In the genomic region with DNA sequence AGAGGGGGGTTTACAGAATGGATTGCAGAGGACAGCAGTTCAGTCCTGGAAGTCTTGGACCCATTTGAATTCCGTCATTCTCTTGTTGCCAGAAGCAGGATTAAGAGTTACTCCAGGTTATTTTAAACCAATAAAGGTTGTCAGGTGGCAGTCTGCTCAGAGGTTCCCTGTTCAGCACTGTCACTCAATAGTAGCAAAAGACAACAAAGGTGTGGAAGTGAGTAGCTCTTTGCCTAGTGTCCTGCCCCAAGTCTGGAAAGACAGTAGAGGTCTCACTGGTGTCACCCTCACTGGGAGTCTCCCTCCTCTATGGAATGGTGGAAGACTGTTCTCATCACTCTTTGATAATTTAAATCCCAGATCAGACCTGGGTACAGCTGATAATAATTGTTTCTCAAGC, we compare ENCODE assay signal across 27 cellular contexts.
"Had no signal": no experiment of that assay in that cellular context is flagged by ENCODE, and none has a peak within 500 bp of the region (broad histone marks: within the 10 kb centered on the region; RNA-seq: fewer than 3 reads in every experiment).

No MANE protein-coding gene starts in this region.

- H3K4me1 Mint-ChIP-seq: activated CD4-positive, alpha-beta T cell treated with anti-CD3 and anti-CD28 coated beads, Interleukin-2, amount 10 ng/mL, durations not matched to agents 24 days and 14 days; activated naive CD4-positive, alpha-beta T cell treated with anti-CD3 and anti-CD28 coated beads, Interleukin-2, amount 50 U/mL, for 24 hours had no signal

- H3K27ac ChIP-seq: adrenal gland, SJCRH30, SK-N-MC had no signal

- DNase-seq: activated CD4-positive, alpha-beta T cell treated with anti-CD3 and anti-CD28 coated beads, Interleukin-2, amount 10 ng/mL, durations not matched to agents 24 days and 14 days; activated CD4-positive, alpha-beta T cell treated with anti-CD3 and anti-CD28 coated beads, Interleukin-2, amount 50 U/mL, for 4 hours; activated CD8-positive, alpha-beta T cell treated with anti-CD3 and anti-CD28 coated beads for 36 hours; activated gamma-delta T cell; activated naive CD4-positive, alpha-beta T cell treated with Interleukin-2 at 50 U/mL for 16 hours; activated T-cell treated with anti-CD3 and anti-CD28 coated beads, Interleukin-2, amount 50 U/mL, for 24 hours; Kasumi-1; KG1; MG63; MV-4-11; NCI-H1092; NCI-H1436 treated with DMSO at 0.1 percent for 48 hours; NCI-H1694 treated with DMSO at 0.1 percent for 48 hours; NCI-H2029; NCI-H345; NCI-H524 treated with DMSO at 0.1 percent for 48 hours; SHP77; SJCRH30 had no signal

- H3K4me3 ChIP-seq: adrenal gland, MG63, SJCRH30, SK-N-MC had no signal

- H3K9me3 ChIP-seq: adrenal gland, MG63, SJCRH30 had no signal

- H3K36me3 Mint-ChIP-seq: activated naive CD4-positive, alpha-beta T cell treated with anti-CD3 and anti-CD28 coated beads, Interleukin-2, amount 50 U/mL, for 24 hours; brain had no signal

- H3K36me3 ChIP-seq: adrenal gland, MG63, SJCRH30 had no signal

- H3K9me3 Mint-ChIP-seq: activated CD4-positive, alpha-beta T cell treated with anti-CD3 and anti-CD28 coated beads, Interleukin-2, amount 10 ng/mL, durations not matched to agents 24 days and 14 days; activated CD8-positive, alpha-beta T cell treated with anti-CD3 and anti-CD28 coated beads for 36 hours; activated naive CD4-positive, alpha-beta T cell treated with anti-CD3 and anti-CD28 coated beads, Interleukin-2, amount 50 U/mL, for 24 hours; activated T-cell treated with anti-CD3 and anti-CD28 coated beads, Interleukin-2, amount 50 U/mL, for 24 hours; activated T-helper 2 cell treated with anti-CD3 and anti-CD28 coated beads, Interferon-gamma antibody, Interleukin-2, Interleukin-4, amounts not matched to agents 10 μg/mL and 5 μg/mL and 100 μg/mL, durations not matched to agents 14 hours and 24 hours and 36 hours; brain; T-helper 2 cell treated with Interferon-gamma antibody and Interleukin-4, amounts not matched to agents 5 μg/mL and 100 μg/mL, for 36 hours had no signal

- H3K4me1 ChIP-seq: adrenal gland, SJCRH30 had no signal

- H3K27ac Mint-ChIP-seq: activated CD4-positive, alpha-beta T cell treated with anti-CD3 and anti-CD28 coated beads, Interleukin-2, amount 10 ng/mL, durations not matched to agents 24 days and 14 days; activated CD8-positive, alpha-beta T cell treated with anti-CD3 and anti-CD28 coated beads for 36 hours; activated naive CD4-positive, alpha-beta T cell treated with anti-CD3 and anti-CD28 coated beads, Interleukin-2, amount 50 U/mL, for 24 hours; activated T-cell treated with anti-CD3 and anti-CD28 coated beads, Interleukin-2, amount 50 U/mL, for 24 hours; activated T-helper 2 cell treated with anti-CD3 and anti-CD28 coated beads, Interferon-gamma antibody, Interleukin-2, Interleukin-4, amounts not matched to agents 10 μg/mL and 5 μg/mL and 100 μg/mL, durations not matched to agents 14 hours and 24 hours and 36 hours; brain; T-helper 2 cell treated with Interferon-gamma antibody and Interleukin-4, amounts not matched to agents 5 μg/mL and 100 μg/mL, for 36 hours had no signal

- H3K4me3 Mint-ChIP-seq: activated CD4-positive, alpha-beta T cell treated with anti-CD3 and anti-CD28 coated beads, Interleukin-2, amount 10 ng/mL, durations not matched to agents 24 days and 14 days; activated CD8-positive, alpha-beta T cell treated with anti-CD3 and anti-CD28 coated beads for 36 hours; activated naive CD4-positive, alpha-beta T cell treated with anti-CD3 and anti-CD28 coated beads, Interleukin-2, amount 50 U/mL, for 24 hours; activated T-cell treated with anti-CD3 and anti-CD28 coated beads, Interleukin-2, amount 50 U/mL, for 24 hours; brain; T-helper 2 cell treated with Interferon-gamma antibody and Interleukin-4, amounts not matched to agents 5 μg/mL and 100 μg/mL, for 36 hours had no signal

- ATAC-seq: activated CD8-positive, alpha-beta T cell treated with anti-CD3 and anti-CD28 coated beads for 36 hours; Panc1 had no signal

- FAIRE-seq: bronchial epithelial cell, TTC549 had no signal

- H3K27me3 ChIP-seq: adrenal gland, MG63, SJCRH30 had no signal

- H3K27me3 Mint-ChIP-seq: activated CD8-positive, alpha-beta T cell treated with anti-CD3 and anti-CD28 coated beads for 36 hours; activated naive CD4-positive, alpha-beta T cell treated with anti-CD3 and anti-CD28 coated beads, Interleukin-2, amount 50 U/mL, for 24 hours; activated T-cell treated with anti-CD3 and anti-CD28 coated beads, Interleukin-2, amount 50 U/mL, for 24 hours; brain had no signal
